18 cellular contexts compared by ENCODE assay signal in the genomic region with DNA sequence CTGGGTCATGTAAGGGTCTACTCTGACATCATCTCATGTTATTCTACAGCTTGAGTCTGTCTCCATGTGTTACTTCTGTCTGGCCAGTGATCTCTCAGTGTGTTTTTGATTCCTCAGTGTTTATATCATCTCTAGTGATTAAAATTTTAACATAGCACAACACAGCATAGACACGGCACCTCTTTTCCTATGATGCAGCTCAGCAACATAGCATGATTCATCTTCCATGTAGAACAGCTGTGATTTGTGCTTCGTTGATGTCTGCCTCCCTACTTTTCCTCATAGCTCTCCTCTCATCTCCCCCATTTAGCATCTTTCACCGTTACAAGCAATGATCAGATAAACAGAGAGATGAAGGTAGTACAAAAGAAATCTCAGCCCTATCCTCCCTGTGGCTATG.
DNase-seq lines count a peak whose midpoint lies in the region; ATAC-seq, FAIRE-seq and TF ChIP-seq lines count a peak whose summit lies in the region.
"Had no signal": no experiment of that assay in that cellular context is flagged by ENCODE, and none has a peak within 500 bp of the region (broad histone marks: within the 10 kb centered on the region; RNA-seq: fewer than 3 reads in every experiment).

No MANE protein-coding gene starts in this region.

- peak overlapping the region; percentile 66 for H3K4me2 ChIP-seq in GM23248 (ENCODE audit: unreplicated experiment)

- peaks cover 9% of the 10 kb centered on the region for H3K4me1 ChIP-seq in GM23248 (ENCODE audit: insufficient read depth)
- no peaks in the 10 kb centered on the region for H3K4me1 ChIP-seq in left lung
- peaks cover 0 to 10% (median 0%) of the 10 kb centered on the region in 4 donors for H3K4me1 ChIP-seq in stomach
- no peaks in the 10 kb centered on the region for H3K4me1 ChIP-seq in small intestine (ENCODE audit: control insufficient read depth in 2 of 2, insufficient read depth in 1 of 2, low read depth in 1 of 2, low read length in 1 of 2)
- H3K4me1 ChIP-seq: vagina had no signal

- in situ Hi-C loops in GM23248 (cut with MboI): no loop called here

- H3K36me3 ChIP-seq in GM23248 (ENCODE audit: low read depth): no peaks in the 10 kb centered on the region
- H3K36me3 ChIP-seq in left lung: no peaks in the 10 kb centered on the region
- no peaks in the 10 kb centered on the region for H3K36me3 ChIP-seq in stomach
- no peaks in the 10 kb centered on the region for H3K36me3 ChIP-seq in small intestine (ENCODE audit: control insufficient read depth in 2 of 2, insufficient read depth in 2 of 2, low read length in 2 of 2)
- H3K36me3 ChIP-seq: vagina had no signal

- intact Hi-C loops in left lung (cut with DNase I): no loop called here
- intact Hi-C loops in stomach (cut with DNase I; ENCODE audit: low total_unique reads): no loop called here

- TF ChIP-seq POLR2A in stomach (IDR thresholded peaks at IDR 0.05): no peak

- DNase-seq in GM23248 (peak; percentile 69), epithelial cell of prostate (ENCODE audit: low read depth, low spot score) (no peak), left lung (no peak), stomach (no peak), small intestine (no peak)
- DNase-seq in activated CD4-positive, alpha-beta T cell treated with anti-CD3 and anti-CD28 coated beads for 48 hours: no peak
- DNase-seq in stimulated activated naive CD4-positive, alpha-beta T cell (lab: John Stamatoyannopoulos, UW): no peak
- DNase-seq: activated CD4-positive, alpha-beta T cell treated with anti-CD3 and anti-CD28 coated beads, Interleukin-2, amount 50 U/mL, for 4 hours; activated naive CD8-positive, alpha-beta T cell treated with anti-CD3 and anti-CD28 coated beads, Interleukin-2, amount 10 ng/mL, durations not matched to agents 7 days and 5 days; EL; GOT3; islet precursor cell; NCI-H1105 treated with DMSO at 0.1 percent for 48 hours; NCI-H748 treated with DMSO at 0.1 percent for 48 hours; stimulated activated naive CD4-positive, alpha-beta T cell treated with Interleukin-2 at 50 U/mL for 16 hours had no signal

- peak overlapping the region; percentile 31; the same call in 1 of the 2 replicates for H2AFZ ChIP-seq in GM23248

- FAIRE-seq in small intestine (lab: Jason Lieb, UNC): no peak
- FAIRE-seq: endometrium had no signal

- no peaks in the 10 kb centered on the region for H3K79me2 ChIP-seq in GM23248 (ENCODE audit: insufficient read depth)

- no peak for TF ChIP-seq EP300 in stomach (IDR thresholded peaks at IDR 0.05)

- H3K9me3 ChIP-seq in GM23248 (ENCODE audit: low read depth) (no peaks in the 10 kb centered on the region), left lung (no peaks in the 10 kb centered on the region), stomach (no peaks in the 10 kb centered on the region), small intestine (ENCODE audit: control insufficient read depth, low read depth) (no peaks in the 10 kb centered on the region)
- H3K9me3 ChIP-seq: vagina had no signal

- no peaks in the 10 kb centered on the region for H3K9me2 ChIP-seq in GM23248 (ENCODE audit: insufficient read depth)

- WGBS in GM23248 (ENCODE audit: low coverage in 1 of 2, low lambda C conversion rate in 2 of 2, missing lambda C conversion rate in 2 of 2), 2 experiments: 0 to 2% methylated on average over 3 of the region's 3 CpGs
- WGBS in stomach, 5 donors: 59 to 75% (median 71%) methylated on average over 3 of the region's 3 CpGs
- 64 to 95% (median 81%) methylated on average over 3 of the region's 3 CpGs for WGBS in small intestine, 3 donors

- TF ChIP-seq CTCF in left lung (IDR thresholded peaks at IDR 0.05): no peak
- no peak for TF ChIP-seq CTCF in stomach (IDR thresholded peaks at IDR 0.05)

- H3K4me3 ChIP-seq in GM23248: no peak overlapping the region
- no peak overlapping the region for H3K4me3 ChIP-seq in left lung
- no peak overlapping the region for H3K4me3 ChIP-seq in stomach
- H3K4me3 ChIP-seq in small intestine (ENCODE audit: low read depth in 1 of 2, low read length in 2 of 2): no peak overlapping the region
- H3K4me3 ChIP-seq: vagina had no signal

- H3K27ac ChIP-seq in GM23248 (peak overlapping the region; percentile 66), epithelial cell of prostate (peak overlapping the region; percentile 75), left lung (no peak overlapping the region), stomach (peak overlapping the region in 4 of 5 donors; percentile 22 to 74 (median 61)), small intestine (ENCODE audit: low read depth in 1 of 2, low read length in 1 of 2) (peak overlapping the region in 1 of 2 donors; percentile 24)
- H3K27ac ChIP-seq: vagina had no signal

- no peaks in the 10 kb centered on the region for H3K27me3 ChIP-seq in GM23248 (replicated peaks; ENCODE audit: insufficient read depth)
- H3K27me3 ChIP-seq in left lung: no peaks in the 10 kb centered on the region
- no peaks in the 10 kb centered on the region for H3K27me3 ChIP-seq in stomach
- H3K27me3 ChIP-seq in small intestine (ENCODE audit: control insufficient read depth in 2 of 2, insufficient read depth in 2 of 2, low read length in 2 of 2): no peaks in the 10 kb centered on the region
- H3K27me3 ChIP-seq: vagina had no signal

- peak; percentile 53 for ATAC-seq in left lung
- ATAC-seq in GM21723 (IDR thresholded peaks at IDR 0.05; ENCODE audit: unreplicated experiment): no peak

- no peaks in the 10 kb centered on the region for H4K20me1 ChIP-seq in GM23248 (ENCODE audit: insufficient read depth)

- peak overlapping the region; percentile 42; the same call in 1 of the 2 replicates for H3K9ac ChIP-seq in GM23248

- peaks cover 15% of the 10 kb centered on the region; the same call in 1 of the 2 replicates for H3F3A ChIP-seq in GM23248 (ENCODE audit: insufficient read depth)

Comparison
In these comparisons a context has a peak if more than half of its experiments do, and no peak if none do; other contexts are left out.
1. H3K27ac ChIP-seq: peak in GM23248 (single experiment), epithelial cell of prostate (single experiment) and stomach (4 of 5); none in left lung (0 of 2).